In genomic region chr3:71232175-71232679, GRCh38 we compare ENCODE assay signal across 1 cellular context.
TF ChIP-seq lines count a peak whose summit lies in the region.

No MANE protein-coding gene starts in this region.

TF ChIP-seq in neural cell, 6 proteins besides CTCF, POLR2A, EP300 and RAD21 (continued from another document):
- TF ChIP-seq SMC3 (conservative IDR thresholded peaks at IDR 0.05; ENCODE audit: poor library complexity) = no peak
- no peak for TF ChIP-seq POLR2AphosphoS5 (IDR thresholded peaks at IDR 0.05)
- TF ChIP-seq TAF1 (IDR thresholded peaks at IDR 0.05; ENCODE audit: low read depth) = no peak
TF ChIP-seq in neural cell: peak in this region for 0.
